Comparison of ENCODE assay signal across 9 cellular contexts in the genomic region with DNA sequence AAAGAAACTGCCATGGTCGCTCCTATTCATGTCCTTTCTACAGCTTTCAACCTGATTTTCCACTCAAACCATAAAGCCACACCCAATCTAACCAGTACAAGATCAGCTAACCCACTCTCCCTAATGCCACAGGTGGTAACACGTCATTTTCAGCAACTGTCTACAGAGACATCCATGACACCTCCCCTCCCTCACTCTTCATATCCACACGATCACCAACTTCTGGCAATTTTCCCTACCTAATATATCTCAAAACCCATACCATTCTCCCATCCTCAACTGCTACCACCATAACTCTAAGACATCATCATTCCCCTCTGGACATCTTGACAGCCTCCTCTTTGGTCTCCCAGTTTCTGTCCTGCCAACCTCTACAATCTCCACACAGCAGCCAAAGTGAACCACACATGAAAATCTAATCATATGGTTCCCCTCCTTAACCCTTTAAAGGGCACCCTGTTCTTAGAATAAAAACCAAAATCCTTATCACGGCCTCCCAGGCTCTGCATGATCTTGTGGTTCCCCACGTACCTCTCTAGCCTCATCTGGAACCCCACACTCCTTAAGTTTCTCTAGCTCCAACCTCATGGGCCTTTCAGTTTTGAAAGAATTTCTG. TPM values are rescaled to one million over a fixed set of nuclear protein-coding genes. Genes with fewer than 3 reads are reported as not detected.
DNase-seq lines count a peak whose midpoint lies in the region; ATAC-seq and TF ChIP-seq lines count a peak whose summit lies in the region.
"Had no signal": no experiment of that assay in that cellular context is flagged by ENCODE, and none has a peak within 500 bp of the region (broad histone marks: within the 10 kb centered on the region; RNA-seq: fewer than 3 reads in every experiment).

No MANE protein-coding gene starts in this region.

- intact Hi-C loops in CD4-positive, alpha-beta memory T cell (cut with micrococcal nuclease) = loop anchor here (2.0 kb wide), 1 partner anchor 31 kb away; no protein-coding TSS in a partner anchor

- CTCF ChIA-PET in CD4-positive, alpha-beta memory T cell (lab: Charles Lee; ENCODE audit: partially characterized antibody) = interaction anchor here (0.7 to 1.7 kb wide), 7 partner anchors 10 to 137 kb away, joined by 3 to 14 read pairs (median 4); no protein-coding TSS in a partner anchor

- H3K27ac Mint-ChIP-seq in CD4-positive, alpha-beta memory T cell = peak overlapping the region; percentile 78 to 98 (median 97)
- peak overlapping the region; percentile 57 for H3K27ac Mint-ChIP-seq in central memory CD8-positive, alpha-beta T cell (ENCODE audit: low read depth)
- no peak overlapping the region for H3K27ac Mint-ChIP-seq in nephron progenitor cell

- H3K9me3 Mint-ChIP-seq in CD4-positive, alpha-beta memory T cell = no peaks in the 10 kb centered on the region
- H3K9me3 Mint-ChIP-seq in central memory CD8-positive, alpha-beta T cell = no peaks in the 10 kb centered on the region
- H3K9me3 Mint-ChIP-seq in nephron progenitor cell = peaks cover 22% of the 10 kb centered on the region

- H3K27ac ChIP-seq in CD4-positive, alpha-beta memory T cell (ENCODE audit: low read depth, low read length) = peak overlapping the region; percentile 90

- no peaks in the 10 kb centered on the region for H3K27me3 Mint-ChIP-seq in CD4-positive, alpha-beta memory T cell
- H3K27me3 Mint-ChIP-seq in central memory CD8-positive, alpha-beta T cell = no peaks in the 10 kb centered on the region
- peaks cover 6% of the 10 kb centered on the region for H3K27me3 Mint-ChIP-seq in nephron progenitor cell (ENCODE audit: low read depth, poor library complexity)

- POLR2A ChIA-PET in CD4-positive, alpha-beta memory T cell (lab: Charles Lee; ENCODE audit: partially characterized antibody) = interaction anchor here (0.7 to 3.2 kb wide), 10 partner anchors 9 to 722 kb away, joined by 3 to 15 read pairs (median 4); a partner anchor contains a TSS

- DNase-seq in CD4-positive, alpha-beta memory T cell = no peak
- no peak for DNase-seq in Jurkat, Clone E6-1 (ENCODE audit: low read depth, low spot score)
- DNase-seq in central memory CD8-positive, alpha-beta T cell (ENCODE audit: low spot score in 2 of 2) = no peak
- DNase-seq in nephron progenitor cell (no peak), hepatic stellate cell (ENCODE audit: low spot score) (no peak), NCI-H2029 treated with DMSO at 0.1 percent for 48 hours (lab: John Stamatoyannopoulos, UW) (no peak)
- DNase-seq in stimulated activated CD4-positive, alpha-beta T cell treated with anti-CD3 and anti-CD28 coated beads, Interleukin-1b, Interleukin-23, amount 100 ng/mL, for 48 hours = no peak

- H3K4me1 ChIP-seq in CD4-positive, alpha-beta memory T cell (ENCODE audit: insufficient read depth, low read length) = peaks cover 20% of the 10 kb centered on the region

- H3K36me3 ChIP-seq in CD4-positive, alpha-beta memory T cell (ENCODE audit: insufficient read depth, low read length) = peaks cover 19% of the 10 kb centered on the region

- no peak for TF ChIP-seq CTCF in nephron progenitor cell (IDR thresholded peaks at IDR 0.05)

- ATAC-seq in central memory CD8-positive, alpha-beta T cell (replicated peaks; ENCODE audit: extremely low read depth, poor library complexity, severe bottlenecking) = no peak
- no peak for ATAC-seq in GM18517 (IDR thresholded peaks at IDR 0.05; ENCODE audit: unreplicated experiment)

- no peaks in the 10 kb centered on the region for H3K9me3 ChIP-seq in CD4-positive, alpha-beta memory T cell (ENCODE audit: control insufficient read depth in 1 of 2, low read length in 2 of 2)

- H3K36me3 Mint-ChIP-seq in CD4-positive, alpha-beta memory T cell = peaks cover 14 to 37% of the 10 kb centered on the region in 2 donors
- peaks cover 27% of the 10 kb centered on the region for H3K36me3 Mint-ChIP-seq in central memory CD8-positive, alpha-beta T cell (ENCODE audit: insufficient read depth)
- H3K36me3 Mint-ChIP-seq in nephron progenitor cell (ENCODE audit: low read depth) = peaks cover 59% of the 10 kb centered on the region

- H3K4me3 ChIP-seq in CD4-positive, alpha-beta memory T cell (ENCODE audit: low read length in 2 of 2) = peak overlapping the region; percentile 6 to 89
- H3K4me3 ChIP-seq in Jurkat, Clone E6-1 (ENCODE audit: low read length) = peak overlapping the region; percentile 85

- H3K27me3 ChIP-seq in CD4-positive, alpha-beta memory T cell (ENCODE audit: insufficient read depth, low read length) = no peaks in the 10 kb centered on the region

- peak overlapping the region; percentile 91 to 96 (median 94) for H3K4me3 Mint-ChIP-seq in CD4-positive, alpha-beta memory T cell
- H3K4me3 Mint-ChIP-seq in central memory CD8-positive, alpha-beta T cell = peak overlapping the region; percentile 95
- H3K4me3 Mint-ChIP-seq in nephron progenitor cell = peak overlapping the region; percentile 94

- peaks cover 25 to 57% (median 32%) of the 10 kb centered on the region in 4 donors for H3K4me1 Mint-ChIP-seq in CD4-positive, alpha-beta memory T cell
- peaks cover 38% of the 10 kb centered on the region for H3K4me1 Mint-ChIP-seq in central memory CD8-positive, alpha-beta T cell
- peaks cover 24% of the 10 kb centered on the region for H3K4me1 Mint-ChIP-seq in nephron progenitor cell

RNA-seq across cellular contexts. Expression of a gene that starts 1.3 kb away (rescaled TPM):
- 10 to 100 TPM; 43.2 to 45.8 TPM for total RNA-seq in CD4-positive, alpha-beta memory T cell
- 10 to 100 TPM; 56.9 to 64.2 TPM for polyA plus RNA-seq in CD4-positive, alpha-beta memory T cell
- polyA plus RNA-seq in Jurkat, Clone E6-1 (2012; ENCODE audit: insufficient read depth, insufficient read length) = 21.6 TPM

RNA-seq across cellular contexts. Expression of a gene that starts 33.6 kb away (rescaled TPM):
- not detected for total RNA-seq in CD4-positive, alpha-beta memory T cell
- polyA plus RNA-seq in CD4-positive, alpha-beta memory T cell = not detected
- polyA plus RNA-seq in Jurkat, Clone E6-1 (2012; ENCODE audit: insufficient read depth, insufficient read length) = not detected
- total RNA-seq: lung had no signal
- polyA plus RNA-seq: lung had no signal

RNA-seq across cellular contexts. Expression of a gene that starts 59.0 kb away (rescaled TPM):
- total RNA-seq in CD4-positive, alpha-beta memory T cell = 10 to 100 TPM; 49.4 to 58.6 TPM
- 1 to 10 TPM; 2.7 to 6.7 TPM for polyA plus RNA-seq in CD4-positive, alpha-beta memory T cell
- 18.2 TPM for polyA plus RNA-seq in Jurkat, Clone E6-1 (2012; ENCODE audit: insufficient read depth, insufficient read length)
